In genomic region chr14:67512463-67513134, GRCh38 we compare ENCODE assay signal across 1 cellular context.
TF ChIP-seq lines count a peak whose summit lies in the region.

No MANE protein-coding gene starts in this region.

TF ChIP-seq in HEK293, 187 proteins besides CTCF, POLR2A, EP300 and RAD21 (continued from another document):
- TF ChIP-seq, protein P1, sequence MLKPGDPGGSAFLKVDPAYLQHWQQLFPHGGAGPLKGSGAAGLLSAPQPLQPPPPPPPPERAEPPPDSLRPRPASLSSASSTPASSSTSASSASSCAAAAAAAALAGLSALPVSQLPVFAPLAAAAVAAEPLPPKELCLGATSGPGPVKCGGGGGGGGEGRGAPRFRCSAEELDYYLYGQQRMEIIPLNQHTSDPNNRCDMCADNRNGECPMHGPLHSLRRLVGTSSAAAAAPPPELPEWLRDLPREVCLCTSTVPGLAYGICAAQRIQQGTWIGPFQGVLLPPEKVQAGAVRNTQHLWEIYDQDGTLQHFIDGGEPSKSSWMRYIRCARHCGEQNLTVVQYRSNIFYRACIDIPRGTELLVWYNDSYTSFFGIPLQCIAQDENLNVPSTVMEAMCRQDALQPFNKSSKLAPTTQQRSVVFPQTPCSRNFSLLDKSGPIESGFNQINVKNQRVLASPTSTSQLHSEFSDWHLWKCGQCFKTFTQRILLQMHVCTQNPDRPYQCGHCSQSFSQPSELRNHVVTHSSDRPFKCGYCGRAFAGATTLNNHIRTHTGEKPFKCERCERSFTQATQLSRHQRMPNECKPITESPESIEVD (tag by site-specific recombination; IDR thresholded peaks at IDR 0.05): peak; percentile 81
- no peak for TF ChIP-seq ZNF785 (tag by site-specific recombination; IDR thresholded peaks at IDR 0.05)
